Comparison of ENCODE assay signal across 1 cellular context in the genomic region with DNA sequence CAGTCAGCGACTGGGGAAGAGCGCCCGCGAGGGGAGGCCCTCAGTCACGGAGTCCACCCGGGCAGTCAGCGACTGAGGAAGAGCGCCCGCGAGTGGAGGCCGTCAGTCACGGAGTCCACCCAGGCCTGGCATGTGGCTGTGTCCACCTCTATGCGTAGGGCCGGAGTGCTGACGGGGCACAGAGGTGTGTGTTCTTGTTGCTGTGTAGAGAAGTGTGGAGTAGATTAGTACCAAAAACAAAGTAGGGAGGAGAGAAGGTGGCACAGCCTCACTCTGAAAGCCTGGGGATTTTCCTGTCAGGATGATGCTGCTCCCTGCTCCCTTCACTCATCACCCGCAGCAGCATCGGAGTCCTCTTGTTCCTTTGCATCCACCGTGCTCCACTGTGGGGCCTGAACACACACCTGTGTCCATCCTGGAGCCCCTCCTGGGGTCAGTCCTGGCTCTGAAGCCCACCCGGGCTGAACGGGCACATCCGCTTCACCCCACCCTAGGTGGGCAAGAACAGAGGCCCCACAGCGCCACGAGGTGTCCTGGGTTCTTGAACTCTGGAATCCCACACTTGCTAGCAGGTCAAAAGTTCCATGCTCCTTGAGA.
TF ChIP-seq lines count a peak whose summit lies in the region.

No MANE protein-coding gene starts in this region.

TF ChIP-seq in WTC11, 78 proteins besides CTCF, POLR2A, EP300 and RAD21 (continued from another document):
- TF ChIP-seq, protein P1, sequence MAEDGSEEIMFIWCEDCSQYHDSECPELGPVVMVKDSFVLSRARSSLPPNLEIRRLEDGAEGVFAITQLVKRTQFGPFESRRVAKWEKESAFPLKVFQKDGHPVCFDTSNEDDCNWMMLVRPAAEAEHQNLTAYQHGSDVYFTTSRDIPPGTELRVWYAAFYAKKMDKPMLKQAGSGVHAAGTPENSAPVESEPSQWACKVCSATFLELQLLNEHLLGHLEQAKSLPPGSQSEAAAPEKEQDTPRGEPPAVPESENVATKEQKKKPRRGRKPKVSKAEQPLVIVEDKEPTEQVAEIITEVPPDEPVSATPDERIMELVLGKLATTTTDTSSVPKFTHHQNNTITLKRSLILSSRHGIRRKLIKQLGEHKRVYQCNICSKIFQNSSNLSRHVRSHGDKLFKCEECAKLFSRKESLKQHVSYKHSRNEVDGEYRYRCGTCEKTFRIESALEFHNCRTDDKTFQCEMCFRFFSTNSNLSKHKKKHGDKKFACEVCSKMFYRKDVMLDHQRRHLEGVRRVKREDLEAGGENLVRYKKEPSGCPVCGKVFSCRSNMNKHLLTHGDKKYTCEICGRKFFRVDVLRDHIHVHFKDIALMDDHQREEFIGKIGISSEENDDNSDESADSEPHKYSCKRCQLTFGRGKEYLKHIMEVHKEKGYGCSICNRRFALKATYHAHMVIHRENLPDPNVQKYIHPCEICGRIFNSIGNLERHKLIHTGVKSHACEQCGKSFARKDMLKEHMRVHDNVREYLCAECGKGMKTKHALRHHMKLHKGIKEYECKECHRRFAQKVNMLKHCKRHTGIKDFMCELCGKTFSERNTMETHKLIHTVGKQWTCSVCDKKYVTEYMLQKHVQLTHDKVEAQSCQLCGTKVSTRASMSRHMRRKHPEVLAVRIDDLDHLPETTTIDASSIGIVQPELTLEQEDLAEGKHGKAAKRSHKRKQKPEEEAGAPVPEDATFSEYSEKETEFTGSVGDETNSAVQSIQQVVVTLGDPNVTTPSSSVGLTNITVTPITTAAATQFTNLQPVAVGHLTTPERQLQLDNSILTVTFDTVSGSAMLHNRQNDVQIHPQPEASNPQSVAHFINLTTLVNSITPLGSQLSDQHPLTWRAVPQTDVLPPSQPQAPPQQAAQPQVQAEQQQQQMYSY (CRISPR knock-in tag; IDR thresholded peaks at IDR 0.05): no peak
- no peak for TF ChIP-seq GABPB1 (CRISPR knock-in tag; IDR thresholded peaks at IDR 0.05)
- TF ChIP-seq, protein P2, sequence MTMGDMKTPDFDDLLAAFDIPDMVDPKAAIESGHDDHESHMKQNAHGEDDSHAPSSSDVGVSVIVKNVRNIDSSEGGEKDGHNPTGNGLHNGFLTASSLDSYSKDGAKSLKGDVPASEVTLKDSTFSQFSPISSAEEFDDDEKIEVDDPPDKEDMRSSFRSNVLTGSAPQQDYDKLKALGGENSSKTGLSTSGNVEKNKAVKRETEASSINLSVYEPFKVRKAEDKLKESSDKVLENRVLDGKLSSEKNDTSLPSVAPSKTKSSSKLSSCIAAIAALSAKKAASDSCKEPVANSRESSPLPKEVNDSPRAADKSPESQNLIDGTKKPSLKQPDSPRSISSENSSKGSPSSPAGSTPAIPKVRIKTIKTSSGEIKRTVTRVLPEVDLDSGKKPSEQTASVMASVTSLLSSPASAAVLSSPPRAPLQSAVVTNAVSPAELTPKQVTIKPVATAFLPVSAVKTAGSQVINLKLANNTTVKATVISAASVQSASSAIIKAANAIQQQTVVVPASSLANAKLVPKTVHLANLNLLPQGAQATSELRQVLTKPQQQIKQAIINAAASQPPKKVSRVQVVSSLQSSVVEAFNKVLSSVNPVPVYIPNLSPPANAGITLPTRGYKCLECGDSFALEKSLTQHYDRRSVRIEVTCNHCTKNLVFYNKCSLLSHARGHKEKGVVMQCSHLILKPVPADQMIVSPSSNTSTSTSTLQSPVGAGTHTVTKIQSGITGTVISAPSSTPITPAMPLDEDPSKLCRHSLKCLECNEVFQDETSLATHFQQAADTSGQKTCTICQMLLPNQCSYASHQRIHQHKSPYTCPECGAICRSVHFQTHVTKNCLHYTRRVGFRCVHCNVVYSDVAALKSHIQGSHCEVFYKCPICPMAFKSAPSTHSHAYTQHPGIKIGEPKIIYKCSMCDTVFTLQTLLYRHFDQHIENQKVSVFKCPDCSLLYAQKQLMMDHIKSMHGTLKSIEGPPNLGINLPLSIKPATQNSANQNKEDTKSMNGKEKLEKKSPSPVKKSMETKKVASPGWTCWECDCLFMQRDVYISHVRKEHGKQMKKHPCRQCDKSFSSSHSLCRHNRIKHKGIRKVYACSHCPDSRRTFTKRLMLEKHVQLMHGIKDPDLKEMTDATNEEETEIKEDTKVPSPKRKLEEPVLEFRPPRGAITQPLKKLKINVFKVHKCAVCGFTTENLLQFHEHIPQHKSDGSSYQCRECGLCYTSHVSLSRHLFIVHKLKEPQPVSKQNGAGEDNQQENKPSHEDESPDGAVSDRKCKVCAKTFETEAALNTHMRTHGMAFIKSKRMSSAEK (CRISPR knock-in tag; IDR thresholded peaks at IDR 0.05; ENCODE audit: borderline replicate concordance): no peak
- TF ChIP-seq, protein P3, sequence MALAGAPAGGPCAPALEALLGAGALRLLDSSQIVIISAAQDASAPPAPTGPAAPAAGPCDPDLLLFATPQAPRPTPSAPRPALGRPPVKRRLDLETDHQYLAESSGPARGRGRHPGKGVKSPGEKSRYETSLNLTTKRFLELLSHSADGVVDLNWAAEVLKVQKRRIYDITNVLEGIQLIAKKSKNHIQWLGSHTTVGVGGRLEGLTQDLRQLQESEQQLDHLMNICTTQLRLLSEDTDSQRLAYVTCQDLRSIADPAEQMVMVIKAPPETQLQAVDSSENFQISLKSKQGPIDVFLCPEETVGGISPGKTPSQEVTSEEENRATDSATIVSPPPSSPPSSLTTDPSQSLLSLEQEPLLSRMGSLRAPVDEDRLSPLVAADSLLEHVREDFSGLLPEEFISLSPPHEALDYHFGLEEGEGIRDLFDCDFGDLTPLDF (CRISPR knock-in tag; IDR thresholded peaks at IDR 0.05): no peak
- TF ChIP-seq MXD4 (CRISPR knock-in tag; IDR thresholded peaks at IDR 0.05; ENCODE audit: borderline replicate concordance): no peak
- TF ChIP-seq OVOL2 (CRISPR knock-in tag; IDR thresholded peaks at IDR 0.05; ENCODE audit: borderline replicate concordance): no peak
- no peak for TF ChIP-seq NFATC4 (CRISPR knock-in tag; IDR thresholded peaks at IDR 0.05)
- no peak for TF ChIP-seq ZNF121 (CRISPR knock-in tag; IDR thresholded peaks at IDR 0.05)
- TF ChIP-seq TEAD1 (CRISPR knock-in tag; IDR thresholded peaks at IDR 0.05): no peak
- TF ChIP-seq NR1H2 (CRISPR knock-in tag; IDR thresholded peaks at IDR 0.05): no peak
- TF ChIP-seq, protein P4, sequence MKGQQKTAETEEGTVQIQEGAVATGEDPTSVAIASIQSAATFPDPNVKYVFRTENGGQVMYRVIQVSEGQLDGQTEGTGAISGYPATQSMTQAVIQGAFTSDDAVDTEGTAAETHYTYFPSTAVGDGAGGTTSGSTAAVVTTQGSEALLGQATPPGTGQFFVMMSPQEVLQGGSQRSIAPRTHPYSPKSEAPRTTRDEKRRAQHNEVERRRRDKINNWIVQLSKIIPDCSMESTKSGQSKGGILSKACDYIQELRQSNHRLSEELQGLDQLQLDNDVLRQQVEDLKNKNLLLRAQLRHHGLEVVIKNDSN (CRISPR knock-in tag; IDR thresholded peaks at IDR 0.05): no peak
- no peak for TF ChIP-seq CREM (CRISPR knock-in tag; IDR thresholded peaks at IDR 0.05)
- TF ChIP-seq, protein P5, sequence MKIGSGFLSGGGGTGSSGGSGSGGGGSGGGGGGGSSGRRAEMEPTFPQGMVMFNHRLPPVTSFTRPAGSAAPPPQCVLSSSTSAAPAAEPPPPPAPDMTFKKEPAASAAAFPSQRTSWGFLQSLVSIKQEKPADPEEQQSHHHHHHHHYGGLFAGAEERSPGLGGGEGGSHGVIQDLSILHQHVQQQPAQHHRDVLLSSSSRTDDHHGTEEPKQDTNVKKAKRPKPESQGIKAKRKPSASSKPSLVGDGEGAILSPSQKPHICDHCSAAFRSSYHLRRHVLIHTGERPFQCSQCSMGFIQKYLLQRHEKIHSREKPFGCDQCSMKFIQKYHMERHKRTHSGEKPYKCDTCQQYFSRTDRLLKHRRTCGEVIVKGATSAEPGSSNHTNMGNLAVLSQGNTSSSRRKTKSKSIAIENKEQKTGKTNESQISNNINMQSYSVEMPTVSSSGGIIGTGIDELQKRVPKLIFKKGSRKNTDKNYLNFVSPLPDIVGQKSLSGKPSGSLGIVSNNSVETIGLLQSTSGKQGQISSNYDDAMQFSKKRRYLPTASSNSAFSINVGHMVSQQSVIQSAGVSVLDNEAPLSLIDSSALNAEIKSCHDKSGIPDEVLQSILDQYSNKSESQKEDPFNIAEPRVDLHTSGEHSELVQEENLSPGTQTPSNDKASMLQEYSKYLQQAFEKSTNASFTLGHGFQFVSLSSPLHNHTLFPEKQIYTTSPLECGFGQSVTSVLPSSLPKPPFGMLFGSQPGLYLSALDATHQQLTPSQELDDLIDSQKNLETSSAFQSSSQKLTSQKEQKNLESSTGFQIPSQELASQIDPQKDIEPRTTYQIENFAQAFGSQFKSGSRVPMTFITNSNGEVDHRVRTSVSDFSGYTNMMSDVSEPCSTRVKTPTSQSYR (CRISPR knock-in tag; IDR thresholded peaks at IDR 0.05): no peak
- TF ChIP-seq, protein P6, sequence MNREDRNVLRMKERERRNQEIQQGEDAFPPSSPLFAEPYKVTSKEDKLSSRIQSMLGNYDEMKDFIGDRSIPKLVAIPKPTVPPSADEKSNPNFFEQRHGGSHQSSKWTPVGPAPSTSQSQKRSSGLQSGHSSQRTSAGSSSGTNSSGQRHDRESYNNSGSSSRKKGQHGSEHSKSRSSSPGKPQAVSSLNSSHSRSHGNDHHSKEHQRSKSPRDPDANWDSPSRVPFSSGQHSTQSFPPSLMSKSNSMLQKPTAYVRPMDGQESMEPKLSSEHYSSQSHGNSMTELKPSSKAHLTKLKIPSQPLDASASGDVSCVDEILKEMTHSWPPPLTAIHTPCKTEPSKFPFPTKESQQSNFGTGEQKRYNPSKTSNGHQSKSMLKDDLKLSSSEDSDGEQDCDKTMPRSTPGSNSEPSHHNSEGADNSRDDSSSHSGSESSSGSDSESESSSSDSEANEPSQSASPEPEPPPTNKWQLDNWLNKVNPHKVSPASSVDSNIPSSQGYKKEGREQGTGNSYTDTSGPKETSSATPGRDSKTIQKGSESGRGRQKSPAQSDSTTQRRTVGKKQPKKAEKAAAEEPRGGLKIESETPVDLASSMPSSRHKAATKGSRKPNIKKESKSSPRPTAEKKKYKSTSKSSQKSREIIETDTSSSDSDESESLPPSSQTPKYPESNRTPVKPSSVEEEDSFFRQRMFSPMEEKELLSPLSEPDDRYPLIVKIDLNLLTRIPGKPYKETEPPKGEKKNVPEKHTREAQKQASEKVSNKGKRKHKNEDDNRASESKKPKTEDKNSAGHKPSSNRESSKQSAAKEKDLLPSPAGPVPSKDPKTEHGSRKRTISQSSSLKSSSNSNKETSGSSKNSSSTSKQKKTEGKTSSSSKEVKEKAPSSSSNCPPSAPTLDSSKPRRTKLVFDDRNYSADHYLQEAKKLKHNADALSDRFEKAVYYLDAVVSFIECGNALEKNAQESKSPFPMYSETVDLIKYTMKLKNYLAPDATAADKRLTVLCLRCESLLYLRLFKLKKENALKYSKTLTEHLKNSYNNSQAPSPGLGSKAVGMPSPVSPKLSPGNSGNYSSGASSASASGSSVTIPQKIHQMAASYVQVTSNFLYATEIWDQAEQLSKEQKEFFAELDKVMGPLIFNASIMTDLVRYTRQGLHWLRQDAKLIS (CRISPR knock-in tag; IDR thresholded peaks at IDR 0.05; ENCODE audit: borderline replicate concordance): no peak
- TF ChIP-seq ZNF317 (CRISPR knock-in tag; IDR thresholded peaks at IDR 0.05; ENCODE audit: borderline replicate concordance, low read depth): no peak
- no peak for TF ChIP-seq PRRX2 (CRISPR knock-in tag; IDR thresholded peaks at IDR 0.05)
